8 cellular contexts compared by ENCODE assay signal in the genomic region with DNA sequence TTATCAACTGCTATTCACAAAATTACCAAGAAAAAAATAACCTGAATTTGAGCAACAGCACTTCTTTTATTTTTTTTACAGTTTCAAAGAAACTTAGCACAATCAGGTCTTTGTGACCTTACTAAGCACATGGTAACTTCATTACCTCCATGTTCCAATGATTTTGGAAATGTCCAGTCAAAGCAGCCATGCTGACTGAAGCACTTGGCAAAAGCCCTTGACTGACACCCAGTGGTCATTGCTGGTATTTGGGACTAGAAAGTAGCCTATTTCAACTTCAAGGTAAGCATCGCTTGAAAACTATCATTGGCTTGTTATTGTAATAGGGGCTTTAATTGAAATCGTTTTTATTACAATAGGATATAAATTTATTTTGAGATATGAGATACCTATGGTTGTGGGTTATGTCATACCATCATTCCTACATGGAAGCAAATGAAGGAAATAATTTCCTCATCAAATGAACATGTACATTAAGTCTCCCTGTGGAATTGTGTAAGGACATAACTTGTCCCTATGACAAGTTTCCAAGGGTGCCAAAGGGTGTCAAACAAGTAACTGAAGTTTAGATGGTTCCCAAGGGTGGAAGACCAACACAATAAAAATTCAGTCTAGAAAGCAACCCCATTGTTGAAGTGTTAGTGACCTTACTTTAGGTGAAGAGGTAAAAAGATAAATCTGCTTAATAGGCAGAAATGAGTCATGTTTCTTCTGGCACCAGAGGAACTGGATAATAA. TPM values are rescaled to one million over a fixed set of nuclear protein-coding genes. Genes with fewer than 3 reads are reported as not detected.
DNase-seq lines count a peak whose midpoint lies in the region; ATAC-seq, FAIRE-seq and TF ChIP-seq lines count a peak whose summit lies in the region.

No MANE protein-coding gene starts in this region.

- SMC1A ChIA-PET in GM12878 (lab: Charles Lee; ENCODE audit: uncharacterized antibody, unreplicated experiment): interaction anchor here (1.0 kb wide), 1 partner anchor 87 kb away, joined by 4 read pairs; no protein-coding TSS in a partner anchor

- no peak for FAIRE-seq in HTR-8/SVneo (lab: Jason Lieb, UNC)
- peak; percentile 94 for FAIRE-seq in GM12878 (lab: Jason Lieb, UNC)

- ATAC-seq in GM21723 (IDR thresholded peaks at IDR 0.05; ENCODE audit: unreplicated experiment) (peak; percentile 83), GM12878 (peak; percentile 85)

- H3K4me1 ChIP-seq in GM12878 (ENCODE audit: control insufficient read depth, insufficient read depth, low read length): no peaks in the 10 kb centered on the region

- intact Hi-C loops in GM12878 (cut with micrococcal nuclease; ENCODE audit: unreplicated experiment): loop anchor here (1.0 to 10.0 kb wide), 5 partner anchors 90 to 1912 kb away; no protein-coding TSS in a partner anchor

- DNase-seq in NCI-H2196 (lab: John Stamatoyannopoulos, UW; ENCODE audit: unreplicated experiment): peak; percentile 26
- DNase-seq in NCI-H2196 treated with DMSO at 0.1 percent for 48 hours (lab: John Stamatoyannopoulos, UW; ENCODE audit: unreplicated experiment): no peak
- DNase-seq in HTR-8/SVneo (ENCODE audit: insufficient read length, low spot score): peak; percentile 40
- peak; percentile 48 for DNase-seq in RPMI7951 (ENCODE audit: low read depth)
- peak; percentile 16 for DNase-seq in GM12878 (ENCODE audit: low read depth, low spot score)
- peak; percentile 57 for DNase-seq in iPS-NIHi7 (ENCODE audit: extremely low spot score)
- DNase-seq in stimulated activated CD4-positive, alpha-beta T cell treated with anti-CD3 and anti-CD28 coated beads, Interleukin-1b, Interleukin-23, amount 100 ng/mL, for 24 hours (ENCODE audit: low read depth in 4 of 4, low spot score in 1 of 4): peak in 3 of 4 experiments; percentile 1 to 10 (median 8)

- no peaks in the 10 kb centered on the region for H4K20me1 ChIP-seq in GM12878 (ENCODE audit: control insufficient read depth, insufficient read depth)

- H3K27ac ChIP-seq in GM12878 (ENCODE audit: control insufficient read depth, insufficient read depth): no peak overlapping the region

- TF ChIP-seq CTCF in GM12878 (IDR thresholded peaks at IDR 0.05 in 2 of 3, conservative IDR thresholded peaks at IDR 0.05 in 1 of 3; ENCODE audit: control insufficient read depth in 2 of 3, extremely low read depth in 1 of 3, insufficient read depth in 1 of 3, low read depth in 3 of 3, low read length in 3 of 3): peak; percentile 80 to 91 (median 86)

- peak; percentile 92 for TF ChIP-seq RAD21 in GM12878 (IDR thresholded peaks at IDR 0.05; ENCODE audit: insufficient read depth, low read depth, low read length)

- RAD21 ChIA-PET in GM12878 (lab: Charles Lee; ENCODE audit: unreplicated experiment): no interaction called here

- WGBS in GM12878 (ENCODE audit: insufficient coverage, insufficient replicate concordance, low lambda C conversion rate, missing lambda C conversion rate): 28% methylated on average over 2 of the region's 2 CpGs

- H3K9ac ChIP-seq in GM12878 (ENCODE audit: control insufficient read depth, insufficient read depth, low read length): no peak overlapping the region

- no TSS peak for BruUV-seq in GM12878 (replicated peaks; lab: Mats Ljungman, UMichigan)

- CTCF ChIA-PET in GM12878 (lab: Yijun Ruan, JAX): interaction anchor here (1.4 kb wide), 1 partner anchor 87 kb away, joined by 4 read pairs; no protein-coding TSS in a partner anchor

- H3K4me2 ChIP-seq in GM12878 (ENCODE audit: control insufficient read depth, insufficient read depth): no peak overlapping the region

- no peak for TF ChIP-seq POLR2A in GM12878 (IDR thresholded peaks at IDR 0.05; ENCODE audit: low read depth, low read length)

- POLR2A ChIA-PET in GM12878 (lab: Charles Lee): no interaction called here

- H2AFZ ChIP-seq in GM12878 (ENCODE audit: control insufficient read depth, low read depth, low read length): no peak overlapping the region

- in situ Hi-C loops in GM12878 (cut with MboI): loop anchor here (10.0 kb wide), 1 partner anchor 1052 kb away; no protein-coding TSS in a partner anchor

- TF ChIP-seq EP300 in GM12878 (IDR thresholded peaks at IDR 0.05; ENCODE audit: borderline replicate concordance in 1 of 2, control insufficient read depth in 1 of 2, low read depth in 2 of 2, low read length in 2 of 2): no peak

- H3K27me3 ChIP-seq in GM12878 (replicated peaks in 1 of 2; ENCODE audit: control insufficient read depth in 2 of 2, insufficient read depth in 2 of 2, low read length in 1 of 2): no peaks in the 10 kb centered on the region

- no peaks in the 10 kb centered on the region for H3K36me3 ChIP-seq in GM12878 (ENCODE audit: control insufficient read depth in 2 of 2, insufficient read depth in 2 of 2, low read length in 1 of 2)

- H3K4me3 ChIP-seq in GM12878: no peak overlapping the region

- H3K9me3 ChIP-seq in GM12878 (replicated peaks; ENCODE audit: control insufficient read depth, insufficient read depth, low read length): no peaks in the 10 kb centered on the region

- H3K79me2 ChIP-seq in GM12878 (ENCODE audit: control insufficient read depth, insufficient read depth, low read length): no peaks in the 10 kb centered on the region

TF ChIP-seq in GM12878, 131 proteins besides CTCF, POLR2A, EP300 and RAD21:
- TF ChIP-seq FOXM1 (IDR thresholded peaks at IDR 0.05; ENCODE audit: low read depth, low read length) (no peak), SMC3 (IDR thresholded peaks at IDR 0.05; ENCODE audit: borderline replicate concordance, low read length) (peak; percentile 76; the same call in 1 of the 2 replicates), SMAD1 (IDR thresholded peaks at IDR 0.05; ENCODE audit: low read depth, partially characterized antibody) (no peak), RBBP5 (conservative IDR thresholded peaks at IDR 0.05) (no peak), RB1 (IDR thresholded peaks at IDR 0.05; ENCODE audit: borderline replicate concordance) (no peak), HDGF (IDR thresholded peaks at IDR 0.05) (no peak)

RNA-seq across cellular contexts. Expression of gene ANXA10, which starts 15.2 kb away (rescaled TPM):
- 0.24 TPM in 1 of 2 replicates, not detected in the other for total RNA-seq in RPMI7951 (2014; rRNA removed; shearing (Covaris generic))
- total RNA-seq in GM12878 (2013; cell fraction: nucleolus; rRNA removed): not detected in 2 replicates
- total RNA-seq in GM12878 (2014; rRNA removed) (not detected in 2 replicates), GM12878 (2014; rRNA removed; fragmentation: Illumina TruSeq; extraction: Trizol) (not detected in 2 replicates), GM12878 (2021) (not detected in 2 replicates)
- not detected for polyA plus RNA-seq in GM12878 (2011; ENCODE audit: low read depth)
- polyA plus RNA-seq in GM12878 (2011; rRNA removed) (not detected in 2 replicates), GM12878 (2014; fragmentation: Illumina TruSeq; extraction: Trizol) (not detected in 2 replicates), GM12878 (2014; fragmentation: Nextera tagmentation; extraction: Ambion mirVana) (not detected), GM12878 (2014; rRNA removed) (not detected in 2 replicates), GM12878 (2016; fragmentation: Nextera tagmentation; extraction: Ambion mirVana) (not detected)
- not detected in 2 replicates for polyA plus RNA-seq in GM12878 (2011; cell fraction: cytosol; rRNA removed)
- polyA plus RNA-seq in GM12878 (2011; cell fraction: nucleus; rRNA removed): not detected in 2 replicates
- not detected in 2 replicates for polyA plus RNA-seq in GM12878 (2012)
- not detected in 2 replicates for polyA minus RNA-seq in GM12878 (2011; rRNA and poly(A)+ RNA removed)
- not detected in 2 replicates for polyA minus RNA-seq in GM12878 (2011; cell fraction: cytosol; rRNA and poly(A)+ RNA removed)
- polyA minus RNA-seq in GM12878 (2011; cell fraction: nucleus; rRNA and poly(A)+ RNA removed): not detected in 2 replicates
